In the genomic region with DNA sequence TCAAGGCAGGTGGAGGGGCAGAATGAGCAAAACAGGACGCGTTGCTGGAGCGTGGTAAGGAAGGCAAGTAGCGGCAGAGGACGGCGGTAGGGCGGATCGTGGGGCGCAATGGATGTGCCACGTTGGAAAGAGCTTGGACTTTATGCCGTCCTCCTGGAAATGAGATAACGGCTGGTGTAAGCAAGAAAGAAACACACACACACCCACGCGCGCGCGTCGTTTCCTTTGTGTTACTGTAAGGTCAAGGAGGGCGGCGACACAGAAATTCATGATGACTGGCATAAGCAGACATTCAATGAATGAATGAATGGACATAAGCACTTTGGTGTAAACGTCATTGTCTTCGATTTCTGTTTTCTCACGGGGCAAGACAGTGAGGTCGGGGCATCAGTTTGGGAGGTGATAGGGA, we compare ENCODE assay signal across 7 cellular contexts. TPM values are rescaled to one million over a fixed set of nuclear protein-coding genes. Genes with fewer than 3 reads are reported as not detected.
DNase-seq lines count a peak whose midpoint lies in the region; ATAC-seq and TF ChIP-seq lines count a peak whose summit lies in the region.

No MANE protein-coding gene starts in this region.

- no peaks in the 10 kb centered on the region for H3K4me1 ChIP-seq in H9 (ENCODE audit: insufficient read depth, low read length)

- no peak overlapping the region for H2AK5ac ChIP-seq in H9 (ENCODE audit: insufficient read length, low read length)

- in situ Hi-C loops in astrocyte of the cerebellum (cut with HindIII; ENCODE audit: low sequenced_read_pairs), result no loop called here

- peak overlapping the region; percentile 54 for H3K4me2 ChIP-seq in H9 (ENCODE audit: insufficient read depth, insufficient read length, low read length)

- no CpG with 5 or more reads among the region's 24 CpGs for WGBS in H9 (ENCODE audit: extremely low coverage, insufficient read length, low lambda C conversion rate)

- no peak overlapping the region for H3K14ac ChIP-seq in H9 (ENCODE audit: insufficient read depth, low read length)

- H4K5ac ChIP-seq in H9 (ENCODE audit: insufficient read length, low read depth, low read length), result no peak overlapping the region

- H3K27ac Mint-ChIP-seq in H9, result no peak overlapping the region; a peak in 1 of 7 replicates

- no peak overlapping the region for H2BK12ac ChIP-seq in H9 (ENCODE audit: insufficient read length, low read depth, low read length)

- no peak overlapping the region for H3K18ac ChIP-seq in H9 (ENCODE audit: insufficient read length, low read depth, low read length)

- H3K36me3 Mint-ChIP-seq in H9 (ENCODE audit: insufficient read depth in 1 of 3, low read depth in 3 of 3), result peaks cover 0 to 8% (median 0%) of the 10 kb centered on the region in 3 experiments; a peak in 4 of 7 replicates

- ATAC-seq in SK-N-SH treated with all-trans-retinoic acid at 6 μM for 48 hours (peak; percentile 6), GM18907 (IDR thresholded peaks at IDR 0.05; ENCODE audit: unreplicated experiment) (no peak)

- H4K91ac ChIP-seq in H9 (ENCODE audit: insufficient read length, low read depth, low read length), result no peak overlapping the region

- H3K4me1 Mint-ChIP-seq in H9, result peaks cover 14 to 16% of the 10 kb centered on the region in 2 experiments

- no peaks in the 10 kb centered on the region for H4K20me1 ChIP-seq in H9 (ENCODE audit: control insufficient read depth, insufficient read depth, insufficient read length)

- DNase-seq in H9 (peak; percentile 33), astrocyte of the cerebellum (ENCODE audit: low read depth) (no peak), iPS-NIHi7 (ENCODE audit: extremely low spot score) (peak; percentile 34), DMS153 (lab: John Stamatoyannopoulos, UW) (no peak)
- DNase-seq in stimulated activated CD4-positive, alpha-beta T cell treated with anti-CD3 and anti-CD28 coated beads, Interleukin-15, amount 100 ng/mL, for 24 hours, result peak; percentile 78

- H3K9me3 ChIP-seq in H9 (ENCODE audit: control insufficient read depth, low read depth, low read length), result no peaks in the 10 kb centered on the region

- no peak overlapping the region for H3T11ph ChIP-seq in H9 (ENCODE audit: low read length)

- H4K8ac ChIP-seq in H9 (replicated peaks; ENCODE audit: insufficient read length, low read depth, low read length), result no peak overlapping the region

- H3K9ac ChIP-seq in H9 (ENCODE audit: extremely low read depth, insufficient read length, low read length), result peak overlapping the region; percentile 29

- H3K79me1 ChIP-seq in H9 (ENCODE audit: insufficient read depth, low read depth, low read length, poor library complexity, severe bottlenecking), result no peaks in the 10 kb centered on the region

- peak overlapping the region; percentile 92 for H3K4me3 ChIP-seq in astrocyte of the cerebellum (ENCODE audit: low read depth, low read length)

- peaks cover 12% of the 10 kb centered on the region for H3K23me2 ChIP-seq in H9 (ENCODE audit: insufficient read length, low read depth, low read length, poor library complexity, severe bottlenecking)

- no peak overlapping the region for H2BK20ac ChIP-seq in H9 (ENCODE audit: low read depth, low read length, poor library complexity, severe bottlenecking)

- no peak overlapping the region for H3K56ac ChIP-seq in H9 (ENCODE audit: insufficient read length, low read depth, low read length)

- no peaks in the 10 kb centered on the region; a peak in 2 of 5 replicates for H3K9me3 Mint-ChIP-seq in H9

- no peaks in the 10 kb centered on the region for H3K79me2 ChIP-seq in H9 (ENCODE audit: insufficient read depth, low read length)

- H3K27me3 ChIP-seq in H9 (ENCODE audit: insufficient read depth, low read length), result no peaks in the 10 kb centered on the region; the same call in 1 of the 2 replicates

- no peak overlapping the region for H3K27ac ChIP-seq in H9 (ENCODE audit: insufficient read length, low read depth, low read length)

- no peak overlapping the region for H3K4ac ChIP-seq in H9 (ENCODE audit: low read depth, low read length)

- H3K4me3 Mint-ChIP-seq in H9, result peak overlapping the region; percentile 89 to 91

- H3K23ac ChIP-seq in H9 (ENCODE audit: insufficient read length, low read depth, low read length), result no peak overlapping the region

- no peak overlapping the region for H2AFZ ChIP-seq in H9 (ENCODE audit: low read length)

- no peak overlapping the region for H2BK15ac ChIP-seq in H9 (ENCODE audit: low read depth, low read length)

- TF ChIP-seq CTCF in H9 (conservative IDR thresholded peaks at IDR 0.05) (no peak), astrocyte of the cerebellum (IDR thresholded peaks at IDR 0.05; ENCODE audit: low read depth, low read length, missing control alignments) (no peak)

- no peak overlapping the region for H2BK5ac ChIP-seq in H9 (ENCODE audit: insufficient read length, low read length)

- H3K27me3 Mint-ChIP-seq in H9 (ENCODE audit: low read depth), result peaks cover 27% of the 10 kb centered on the region

- no peak overlapping the region for H2BK120ac ChIP-seq in H9 (ENCODE audit: low read depth, low read length, poor library complexity, severe bottlenecking)

TF ChIP-seq in SK-N-SH treated with all-trans-retinoic acid at 6 μM for 48 hours, 23 proteins besides CTCF, POLR2A, EP300 and RAD21:
- TF ChIP-seq ZNF70 (CRISPR knock-in tag; IDR thresholded peaks at IDR 0.05) (no peak), ZFP30 (CRISPR knock-in tag; IDR thresholded peaks at IDR 0.05) (no peak), PPARA (CRISPR knock-in tag; IDR thresholded peaks at IDR 0.05; ENCODE audit: borderline replicate concordance) (no peak), RARB (CRISPR knock-in tag; IDR thresholded peaks at IDR 0.05) (no peak), CSDC2 (CRISPR knock-in tag; IDR thresholded peaks at IDR 0.05) (no peak), ZC3H10 (CRISPR knock-in tag; IDR thresholded peaks at IDR 0.05) (no peak), ARNTL (CRISPR knock-in tag; IDR thresholded peaks at IDR 0.05; ENCODE audit: borderline replicate concordance, low read depth) (no peak), ESRRG (CRISPR knock-in tag; IDR thresholded peaks at IDR 0.05) (no peak), OSR1 (CRISPR knock-in tag; IDR thresholded peaks at IDR 0.05) (no peak), GLIS3 (CRISPR knock-in tag; IDR thresholded peaks at IDR 0.05) (no peak), ZNF8 (CRISPR knock-in tag; IDR thresholded peaks at IDR 0.05) (no peak)
- TF ChIP-seq, protein P1, sequence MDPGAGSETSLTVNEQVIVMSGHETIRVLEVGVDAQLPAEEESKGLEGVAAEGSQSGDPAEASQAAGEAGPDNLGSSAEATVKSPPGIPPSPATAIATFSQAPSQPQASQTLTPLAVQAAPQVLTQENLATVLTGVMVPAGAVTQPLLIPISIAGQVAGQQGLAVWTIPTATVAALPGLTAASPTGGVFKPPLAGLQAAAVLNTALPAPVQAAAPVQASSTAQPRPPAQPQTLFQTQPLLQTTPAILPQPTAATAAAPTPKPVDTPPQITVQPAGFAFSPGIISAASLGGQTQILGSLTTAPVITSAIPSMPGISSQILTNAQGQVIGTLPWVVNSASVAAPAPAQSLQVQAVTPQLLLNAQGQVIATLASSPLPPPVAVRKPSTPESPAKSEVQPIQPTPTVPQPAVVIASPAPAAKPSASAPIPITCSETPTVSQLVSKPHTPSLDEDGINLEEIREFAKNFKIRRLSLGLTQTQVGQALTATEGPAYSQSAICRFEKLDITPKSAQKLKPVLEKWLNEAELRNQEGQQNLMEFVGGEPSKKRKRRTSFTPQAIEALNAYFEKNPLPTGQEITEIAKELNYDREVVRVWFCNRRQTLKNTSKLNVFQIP (CRISPR knock-in tag; IDR thresholded peaks at IDR 0.05; ENCODE audit: borderline replicate concordance, low read depth), result no peak
- TF ChIP-seq, protein P2, sequence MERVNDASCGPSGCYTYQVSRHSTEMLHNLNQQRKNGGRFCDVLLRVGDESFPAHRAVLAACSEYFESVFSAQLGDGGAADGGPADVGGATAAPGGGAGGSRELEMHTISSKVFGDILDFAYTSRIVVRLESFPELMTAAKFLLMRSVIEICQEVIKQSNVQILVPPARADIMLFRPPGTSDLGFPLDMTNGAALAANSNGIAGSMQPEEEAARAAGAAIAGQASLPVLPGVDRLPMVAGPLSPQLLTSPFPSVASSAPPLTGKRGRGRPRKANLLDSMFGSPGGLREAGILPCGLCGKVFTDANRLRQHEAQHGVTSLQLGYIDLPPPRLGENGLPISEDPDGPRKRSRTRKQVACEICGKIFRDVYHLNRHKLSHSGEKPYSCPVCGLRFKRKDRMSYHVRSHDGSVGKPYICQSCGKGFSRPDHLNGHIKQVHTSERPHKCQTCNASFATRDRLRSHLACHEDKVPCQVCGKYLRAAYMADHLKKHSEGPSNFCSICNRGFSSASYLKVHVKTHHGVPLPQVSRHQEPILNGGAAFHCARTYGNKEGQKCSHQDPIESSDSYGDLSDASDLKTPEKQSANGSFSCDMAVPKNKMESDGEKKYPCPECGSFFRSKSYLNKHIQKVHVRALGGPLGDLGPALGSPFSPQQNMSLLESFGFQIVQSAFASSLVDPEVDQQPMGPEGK (CRISPR knock-in tag; IDR thresholded peaks at IDR 0.05; ENCODE audit: borderline replicate concordance), result no peak
- TF ChIP-seq, protein P3, sequence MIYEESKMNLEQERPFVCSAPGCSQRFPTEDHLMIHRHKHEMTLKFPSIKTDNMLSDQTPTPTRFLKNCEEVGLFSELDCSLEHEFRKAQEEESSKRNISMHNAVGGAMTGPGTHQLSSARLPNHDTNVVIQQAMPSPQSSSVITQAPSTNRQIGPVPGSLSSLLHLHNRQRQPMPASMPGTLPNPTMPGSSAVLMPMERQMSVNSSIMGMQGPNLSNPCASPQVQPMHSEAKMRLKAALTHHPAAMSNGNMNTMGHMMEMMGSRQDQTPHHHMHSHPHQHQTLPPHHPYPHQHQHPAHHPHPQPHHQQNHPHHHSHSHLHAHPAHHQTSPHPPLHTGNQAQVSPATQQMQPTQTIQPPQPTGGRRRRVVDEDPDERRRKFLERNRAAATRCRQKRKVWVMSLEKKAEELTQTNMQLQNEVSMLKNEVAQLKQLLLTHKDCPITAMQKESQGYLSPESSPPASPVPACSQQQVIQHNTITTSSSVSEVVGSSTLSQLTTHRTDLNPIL (CRISPR knock-in tag; IDR thresholded peaks at IDR 0.05; ENCODE audit: low read depth), result no peak

RNA-seq across cellular contexts. Expression of a gene that starts 0.7 kb away (rescaled TPM):
- total RNA-seq in H9 (2021), result 14.4 and 14.5 TPM in 2 replicates

RNA-seq across cellular contexts. Expression of a gene that starts 38.4 kb away (rescaled TPM):
- total RNA-seq in H9 (2021), result 19.6 and 22.2 TPM in 2 replicates

Comparison
In these comparisons a context has a peak if more than half of its experiments do, and no peak if none do; other contexts are left out.
1. DNase-seq: peak in H9 (single experiment), iPS-NIHi7 (single experiment) and stimulated activated CD4-positive, alpha-beta T cell treated with anti-CD3 and anti-CD28 coated beads, Interleukin-15, amount 100 ng/mL, for 24 hours (single experiment); none in astrocyte of the cerebellum (single experiment) and DMS153 (single experiment).